ENCODE assay signal across 8 cellular contexts in genomic region chr19:8321067-8321759, GRCh38. TPM values are rescaled to one million over a fixed set of nuclear protein-coding genes. Genes with fewer than 3 reads are reported as not detected.
DNase-seq lines count a peak whose midpoint lies in the region; ATAC-seq and TF ChIP-seq lines count a peak whose summit lies in the region.

TSS of gene NDUFA7 (minus strand) at chr19:8321375. CDS start at chr19:8321358, 17 bp downstream.
TSS of gene RPS28 (plus strand) at chr19:8321496. CDS start at chr19:8321531, 35 bp downstream.

- peak within 1 kb of the TSS; percentile 99 for H3K27ac Mint-ChIP-seq in activated T-cell treated with anti-CD3 and anti-CD28 coated beads, Interleukin-2, amount 50 U/mL, for 24 hours

- no peak for TF ChIP-seq CTCF in epithelial cell of proximal tubule (conservative IDR thresholded peaks at IDR 0.05; ENCODE audit: low read depth, low read length)

- peaks cover 74% of the 10 kb centered on the region for H3K36me3 Mint-ChIP-seq in activated T-cell treated with anti-CD3 and anti-CD28 coated beads, Interleukin-2, amount 50 U/mL, for 24 hours (ENCODE audit: low read depth)

- no peaks in the 10 kb centered on the region for H3K9me3 ChIP-seq in mucosa of stomach (ENCODE audit: control insufficient read depth, low read length)

- no peaks in the 10 kb centered on the region for H3K9me3 Mint-ChIP-seq in activated T-cell treated with anti-CD3 and anti-CD28 coated beads, Interleukin-2, amount 50 U/mL, for 24 hours

- peak within 1 kb of the TSS; percentile 94 for H3K4me3 ChIP-seq in epithelial cell of proximal tubule (ENCODE audit: low read depth, low read length)
- peak within 1 kb of the TSS; percentile 99 for H3K4me3 ChIP-seq in mucosa of stomach (ENCODE audit: low read length)

- no peaks in the 10 kb centered on the region for H3K27me3 ChIP-seq in mucosa of stomach (ENCODE audit: control insufficient read depth, insufficient read depth, low read length)

- no peaks in the 10 kb centered on the region for H3K27me3 Mint-ChIP-seq in activated T-cell treated with anti-CD3 and anti-CD28 coated beads, Interleukin-2, amount 50 U/mL, for 24 hours

- H3K4me1 ChIP-seq in mucosa of stomach (ENCODE audit: control insufficient read depth, insufficient read depth, low read length): peaks cover 24% of the 10 kb centered on the region

- H3K9ac ChIP-seq in mucosa of stomach (ENCODE audit: low read length): peak within 1 kb of the TSS; percentile 98

- H3K4me1 Mint-ChIP-seq in activated T-cell treated with anti-CD3 and anti-CD28 coated beads, Interleukin-2, amount 50 U/mL, for 24 hours (ENCODE audit: low read depth): peaks cover 32% of the 10 kb centered on the region

- H3K4me3 Mint-ChIP-seq in activated T-cell treated with anti-CD3 and anti-CD28 coated beads, Interleukin-2, amount 50 U/mL, for 24 hours: peak within 1 kb of the TSS; percentile 100

- peak; percentile 81 for ATAC-seq in GM21723 (IDR thresholded peaks at IDR 0.05; ENCODE audit: unreplicated experiment)

- no peaks in the 10 kb centered on the region for H3K36me3 ChIP-seq in mucosa of stomach (ENCODE audit: control insufficient read depth, insufficient read depth, low read length)

- DNase-seq in DMS79 (lab: John Stamatoyannopoulos, UW) (peak; percentile 75), KG1 (lab: John Stamatoyannopoulos, UW) (peak; percentile 91), epithelial cell of proximal tubule (ENCODE audit: low read depth) (peak; percentile 43)
- DNase-seq in activated T-cell treated with anti-CD3 and anti-CD28 coated beads, Interleukin-2, amount 50 U/mL, for 24 hours: peak; percentile 98
- DNase-seq in stimulated activated CD8-positive, alpha-beta memory T cell treated with anti-CD3 and anti-CD28 coated beads, Interleukin-4, amount 100 ng/mL, for 48 hours: peak; percentile 99

TF ChIP-seq in PFSK-1, 5 proteins besides CTCF, POLR2A, EP300 and RAD21:
- TF ChIP-seq POLR2AphosphoS5 (IDR thresholded peaks at IDR 0.05; ENCODE audit: low read depth, low read length) (peak; percentile 95), REST (IDR thresholded peaks at IDR 0.05; ENCODE audit: insufficient read depth in 1 of 2, low read depth in 2 of 2, low read length in 2 of 2) (peak in 1 of 2 experiments; percentile 59; a peak in 2 of 4 replicates), FOXP2 (optimal IDR thresholded peaks at IDR 0.05; ENCODE audit: borderline replicate concordance, extremely low read depth, extremely low read length, insufficient read depth) (peak; percentile 86), TAF1 (IDR thresholded peaks at IDR 0.05; ENCODE audit: borderline replicate concordance, insufficient read depth, low read length) (peak; percentile 99), SIN3A (IDR thresholded peaks at IDR 0.05; ENCODE audit: borderline replicate concordance, insufficient read depth, low read length) (peak; percentile 56; the same call in 1 of the 2 replicates)

RNA-seq across cellular contexts. Expression of gene NDUFA7, which starts in this region (rescaled TPM):
- 57.1 TPM for polyA plus RNA-seq in PFSK-1 (2012; ENCODE audit: insufficient read length, low read depth)
- total RNA-seq in epithelial cell of proximal tubule: 76.6 and 77.9 TPM in 2 replicates

RNA-seq across cellular contexts. Expression of gene RPS28, which starts in this region (rescaled TPM):
- polyA plus RNA-seq in PFSK-1 (2012; ENCODE audit: insufficient read length, low read depth): 2,023 TPM
- total RNA-seq in epithelial cell of proximal tubule: 459 and 508 TPM in 2 replicates

Comparison
In these comparisons a context has a peak if more than half of its experiments do, and no peak if none do; other contexts are left out.
1. Peak in every context shown above with its lines: DNase-seq, ATAC-seq and H3K4me3 ChIP-seq.
2. DNase-seq: peak in every context shown above with its lines; median percentile 99 in stimulated activated CD8-positive, alpha-beta memory T cell treated with anti-CD3 and anti-CD28 coated beads, Interleukin-4, amount 100 ng/mL, for 48 hours; 98 in activated T-cell treated with anti-CD3 and anti-CD28 coated beads, Interleukin-2, amount 50 U/mL, for 24 hours; 91 in KG1; 75 in DMS79; 43 in epithelial cell of proximal tubule.